Comparison of ENCODE assay signal across 9 cellular contexts in the genomic region with DNA sequence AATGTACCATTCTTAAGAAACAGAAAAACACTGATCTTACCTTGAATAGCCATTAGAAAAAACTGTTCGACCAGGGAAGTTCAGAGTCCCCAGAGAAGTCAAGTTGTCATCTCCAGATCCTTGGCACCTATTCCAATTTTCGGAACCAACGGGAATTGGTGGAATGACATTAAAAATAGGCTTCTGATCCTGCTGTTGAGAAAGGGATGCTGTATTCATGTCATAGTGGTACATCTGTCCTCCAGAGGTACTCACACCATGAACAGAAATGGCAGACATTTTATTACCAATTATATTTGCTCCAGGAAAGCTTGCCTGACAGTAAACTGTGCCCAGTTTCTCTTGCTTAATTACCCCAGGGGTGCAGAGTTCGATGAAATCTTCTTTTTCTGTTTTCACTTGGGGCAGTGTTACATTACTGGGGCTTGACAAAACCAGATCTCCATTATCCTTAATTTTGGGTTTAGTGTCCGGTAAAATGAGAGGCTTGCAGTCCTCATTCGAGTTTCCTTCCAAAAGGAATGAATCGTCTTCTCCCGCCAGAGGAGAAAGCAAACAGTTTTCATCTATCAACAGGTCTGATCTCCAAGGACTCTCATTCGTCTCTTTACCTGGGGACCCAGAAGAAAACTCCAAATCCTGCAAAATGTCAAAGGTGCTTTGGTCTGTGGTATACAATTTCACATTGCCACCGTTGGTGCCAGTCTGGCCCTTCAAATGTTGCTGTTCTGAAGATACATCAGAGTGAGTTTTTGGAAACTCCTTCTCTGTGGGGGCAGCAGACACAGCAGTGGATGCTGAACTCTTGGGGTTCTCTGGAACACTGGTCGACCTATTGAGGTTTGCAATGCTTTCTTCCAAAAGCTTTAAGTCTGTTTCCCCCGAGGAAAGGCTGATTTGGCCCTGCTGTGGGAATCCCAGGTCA. TPM values are rescaled to one million over a fixed set of nuclear protein-coding genes. Genes with fewer than 3 reads are reported as not detected.
DNase-seq lines count a peak whose midpoint lies in the region; ATAC-seq and TF ChIP-seq lines count a peak whose summit lies in the region.
"Had no signal": no experiment of that assay in that cellular context is flagged by ENCODE, and none has a peak within 500 bp of the region (broad histone marks: within the 10 kb centered on the region; RNA-seq: fewer than 3 reads in every experiment).

No MANE protein-coding gene starts in this region.

- peaks cover 55 to 68% (median 62%) of the 10 kb centered on the region in 4 donors for H3K4me1 Mint-ChIP-seq in CD4-positive, CD25-positive, alpha-beta regulatory T cell
- peaks cover 59% of the 10 kb centered on the region for H3K4me1 Mint-ChIP-seq in nephron

- H3K79me2 ChIP-seq in Loucy (ENCODE audit: insufficient read depth, low read length), result peaks cover 85% of the 10 kb centered on the region

- peak overlapping the region; percentile 39 to 75 (median 57) for H3K27ac Mint-ChIP-seq in CD4-positive, CD25-positive, alpha-beta regulatory T cell
- H3K27ac Mint-ChIP-seq in nephron, result peak overlapping the region in 1 of 3 experiments; percentile 58

- no peak for DNase-seq in CD4-positive, CD25-positive, alpha-beta regulatory T cell
- DNase-seq in colonic mucosa (no peak), H7 (no peak), NCI-H345 (lab: John Stamatoyannopoulos, UW) (no peak)

- H3K36me3 ChIP-seq in CD4-positive, CD25-positive, alpha-beta regulatory T cell (ENCODE audit: control insufficient read depth, insufficient read depth, low read length), result peaks cover 17% of the 10 kb centered on the region
- H3K36me3 ChIP-seq in Loucy (ENCODE audit: insufficient read depth, low read length), result no peaks in the 10 kb centered on the region; the same call in 1 of the 2 replicates
- no peaks in the 10 kb centered on the region for H3K36me3 ChIP-seq in colonic mucosa
- no peaks in the 10 kb centered on the region for H3K36me3 ChIP-seq in H7 (replicated peaks; ENCODE audit: control insufficient read depth, insufficient read depth, low read length)

- H3K4me3 Mint-ChIP-seq in CD4-positive, CD25-positive, alpha-beta regulatory T cell, result peak overlapping the region; percentile 89 to 98 (median 91)
- H3K4me3 Mint-ChIP-seq in nephron, result peak overlapping the region; percentile 87 to 97 (median 96)

- H3K9me2 ChIP-seq in Loucy (replicated peaks; ENCODE audit: low read depth, low read length), result no peaks in the 10 kb centered on the region

- no peaks in the 10 kb centered on the region for H3K27me3 Mint-ChIP-seq in CD4-positive, CD25-positive, alpha-beta regulatory T cell
- peaks cover 16% of the 10 kb centered on the region for H3K27me3 Mint-ChIP-seq in nephron (ENCODE audit: low read depth)

- peaks cover 77% of the 10 kb centered on the region for H3K4me1 ChIP-seq in CD4-positive, CD25-positive, alpha-beta regulatory T cell (ENCODE audit: control insufficient read depth, insufficient read depth, low read length, poor library complexity, severe bottlenecking)
- H3K4me1 ChIP-seq in Loucy (ENCODE audit: insufficient read depth, low read length, poor library complexity, severe bottlenecking), result peaks cover 56% of the 10 kb centered on the region
- no peaks in the 10 kb centered on the region for H3K4me1 ChIP-seq in colonic mucosa

- H3K9me3 ChIP-seq in CD4-positive, CD25-positive, alpha-beta regulatory T cell (ENCODE audit: control insufficient read depth in 2 of 2, low read length in 2 of 2), result no peaks in the 10 kb centered on the region
- H3K9me3 ChIP-seq in Loucy (ENCODE audit: insufficient read depth, low read depth, low read length) (no peaks in the 10 kb centered on the region), colonic mucosa (no peaks in the 10 kb centered on the region)

- intact Hi-C loops in colonic mucosa (cut with DNase I), result loop anchor here (10.0 kb wide), 2 partner anchors 385 to 425 kb away; no protein-coding TSS in a partner anchor

- no peak for ATAC-seq in CD4-positive, CD25-positive, alpha-beta regulatory T cell (ENCODE audit: low read depth in 2 of 2)
- ATAC-seq in HG02798 (IDR thresholded peaks at IDR 0.05; ENCODE audit: poor library complexity, unreplicated experiment) (no peak), GM18498 (IDR thresholded peaks at IDR 0.05; ENCODE audit: unreplicated experiment) (no peak)

- H3K27ac ChIP-seq in CD4-positive, CD25-positive, alpha-beta regulatory T cell (ENCODE audit: insufficient read depth, low read length, poor library complexity, severe bottlenecking), result no peak overlapping the region
- H3K27ac ChIP-seq in colonic mucosa, result peak overlapping the region; percentile 13

- H4K20me1 ChIP-seq in Loucy (ENCODE audit: insufficient read depth, low read length, poor library complexity, severe bottlenecking), result peaks cover 78% of the 10 kb centered on the region

- no peaks in the 10 kb centered on the region for H3F3A ChIP-seq in Loucy (ENCODE audit: low read depth)

- peaks cover 23% of the 10 kb centered on the region for H3K36me3 Mint-ChIP-seq in CD4-positive, CD25-positive, alpha-beta regulatory T cell
- H3K36me3 Mint-ChIP-seq in nephron (ENCODE audit: low read depth), result peaks cover 26% of the 10 kb centered on the region

- H3K4me3 ChIP-seq in CD4-positive, CD25-positive, alpha-beta regulatory T cell (ENCODE audit: low read depth, low read length), result peak overlapping the region; percentile 98
- H3K4me3 ChIP-seq in Loucy (ENCODE audit: low read length, poor library complexity, severe bottlenecking) (peak overlapping the region; percentile 98), colonic mucosa (peak overlapping the region; percentile 2), H7 (ENCODE audit: insufficient read depth, low read depth, low read length) (no peak overlapping the region)

- H3K9me3 Mint-ChIP-seq in CD4-positive, CD25-positive, alpha-beta regulatory T cell, result no peaks in the 10 kb centered on the region
- no peaks in the 10 kb centered on the region for H3K9me3 Mint-ChIP-seq in nephron
- H3K9me3 Mint-ChIP-seq: neural crest cell had no signal

- H2AFZ ChIP-seq in Loucy (ENCODE audit: low read length), result no peak overlapping the region

- no peaks in the 10 kb centered on the region for H3K27me3 ChIP-seq in CD4-positive, CD25-positive, alpha-beta regulatory T cell (ENCODE audit: control insufficient read depth, insufficient read depth, low read length)
- H3K27me3 ChIP-seq in Loucy (ENCODE audit: insufficient read depth, low read length, poor library complexity, severe bottlenecking) (no peaks in the 10 kb centered on the region), colonic mucosa (no peaks in the 10 kb centered on the region), H7 (ENCODE audit: control insufficient read depth, insufficient read depth, low read length) (peaks cover 24% of the 10 kb centered on the region)

- peak overlapping the region; percentile 96 for H3K4me2 ChIP-seq in Loucy (ENCODE audit: low read depth, low read length, poor library complexity, severe bottlenecking)

- TF ChIP-seq CTCF in Loucy (conservative IDR thresholded peaks at IDR 0.05; ENCODE audit: low read length) (no peak), colonic mucosa (IDR thresholded peaks at IDR 0.05) (no peak), nephron (IDR thresholded peaks at IDR 0.05; ENCODE audit: unreplicated experiment in 3 of 3) (no peak)

- H3K9ac ChIP-seq in Loucy (ENCODE audit: low read depth, low read length, poor library complexity, severe bottlenecking) (peak overlapping the region; percentile 84), colonic mucosa (ENCODE audit: low read depth in 2 of 2, low read length in 2 of 2) (peak overlapping the region in 1 of 2 donors; percentile 27)

RNA-seq across cellular contexts. Expression of a gene that starts 3.6 kb away (rescaled TPM):
- total RNA-seq in CD4-positive, CD25-positive, alpha-beta regulatory T cell, result 154 TPM
- 10 to 100 TPM; 62.5 to 85.5 (median 71.3) TPM for polyA plus RNA-seq in CD4-positive, CD25-positive, alpha-beta regulatory T cell
- 10 to 100 TPM; 13.0 to 23.5 TPM for total RNA-seq in colonic mucosa
- total RNA-seq in H7 (2014; rRNA removed; shearing (Covaris generic)), result 19.0 and 21.1 TPM in 2 replicates
